8 cellular contexts compared by ENCODE assay signal in genomic region chr6:18155864-18156396, GRCh38. TPM values are rescaled to one million over a fixed set of nuclear protein-coding genes. Genes with fewer than 3 reads are reported as not detected.
DNase-seq lines count a peak whose midpoint lies in the region; ATAC-seq and TF ChIP-seq lines count a peak whose summit lies in the region.

No MANE protein-coding gene starts in this region.

- H3K36me3 ChIP-seq in endodermal cell (ENCODE audit: control insufficient read depth, insufficient read depth, low read length) (peaks cover 15% of the 10 kb centered on the region), mucosa of descending colon (ENCODE audit: low read depth) (no peaks in the 10 kb centered on the region)

- CTCF ChIA-PET in CD4-positive, alpha-beta T cell (lab: Charles Lee), result interaction anchor here (0.9 kb wide), 1 partner anchor 91 kb away, joined by 3 read pairs; no protein-coding TSS in a partner anchor
- CTCF ChIA-PET in activated CD8-positive, alpha-beta T cell treated with anti-CD3 and anti-CD28 coated beads for 36 hours (lab: Charles Lee), result interaction anchor here (1.4 to 1.7 kb wide), 3 partner anchors 22 to 86 kb away, joined by 3 read pairs; no protein-coding TSS in a partner anchor

- 5 to 6% methylated on average over 18 to 26 of the region's 26 CpGs for WGBS in endodermal cell (ENCODE audit: insufficient coverage in 1 of 2, insufficient read length in 1 of 2), 2 experiments

- H3K4me3 ChIP-seq in endodermal cell (ENCODE audit: low read length) (peak overlapping the region; percentile 91), mucosa of descending colon (peak overlapping the region; percentile 88)

- no peaks in the 10 kb centered on the region for H3K27me3 Mint-ChIP-seq in CD4-positive, alpha-beta T cell
- H3K27me3 Mint-ChIP-seq in activated CD8-positive, alpha-beta T cell treated with anti-CD3 and anti-CD28 coated beads for 36 hours, result no peaks in the 10 kb centered on the region
- no peaks in the 10 kb centered on the region for H3K27me3 Mint-ChIP-seq in endodermal cell (ENCODE audit: insufficient read depth)

- H3K9me3 ChIP-seq in CD4-positive, alpha-beta T cell (ENCODE audit: control insufficient read depth, low read length), result no peaks in the 10 kb centered on the region
- H3K9me3 ChIP-seq in endodermal cell (ENCODE audit: control insufficient read depth, low read length) (no peaks in the 10 kb centered on the region), mucosa of descending colon (no peaks in the 10 kb centered on the region)

- peak; percentile 1 for ATAC-seq in CD4-positive, alpha-beta T cell (ENCODE audit: poor library complexity)
- ATAC-seq in GM19372 (IDR thresholded peaks at IDR 0.05; ENCODE audit: low read depth, unreplicated experiment) (peak; percentile 26), HG03457 (IDR thresholded peaks at IDR 0.05; ENCODE audit: unreplicated experiment) (peak; percentile 40), mucosa of descending colon (peak; percentile 63)
- no peak for ATAC-seq in activated CD8-positive, alpha-beta T cell treated with anti-CD3 and anti-CD28 coated beads for 36 hours

- H3K27me3 ChIP-seq in CD4-positive, alpha-beta T cell (ENCODE audit: control insufficient read depth, insufficient read depth, low read length), result no peaks in the 10 kb centered on the region
- H3K27me3 ChIP-seq in endodermal cell (ENCODE audit: control insufficient read depth, insufficient read depth, low read length, poor library complexity, severe bottlenecking), result no peaks in the 10 kb centered on the region

- no peaks in the 10 kb centered on the region for H3K9me3 Mint-ChIP-seq in CD4-positive, alpha-beta T cell
- no peaks in the 10 kb centered on the region for H3K9me3 Mint-ChIP-seq in activated CD8-positive, alpha-beta T cell treated with anti-CD3 and anti-CD28 coated beads for 36 hours
- no peaks in the 10 kb centered on the region for H3K9me3 Mint-ChIP-seq in endodermal cell

- POLR2A ChIA-PET in CD4-positive, alpha-beta T cell (lab: Charles Lee), result interaction anchor here (0.6 to 1.6 kb wide), 8 partner anchors 10 to 556 kb away, joined by 3 to 6 read pairs (median 4); partner anchors contain the start of genes DEK, FAM8A1 and NUP153
- POLR2A ChIA-PET in activated CD8-positive, alpha-beta T cell treated with anti-CD3 and anti-CD28 coated beads for 36 hours (lab: Charles Lee), result interaction anchor here (0.7 to 1.6 kb wide), 3 partner anchors 11 to 41 kb away, joined by 3 to 6 read pairs (median 5); no protein-coding TSS in a partner anchor

- H3K4me1 Mint-ChIP-seq in CD4-positive, alpha-beta T cell (ENCODE audit: low read depth), result peaks cover 32% of the 10 kb centered on the region
- H3K4me1 Mint-ChIP-seq in activated CD8-positive, alpha-beta T cell treated with anti-CD3 and anti-CD28 coated beads for 36 hours (ENCODE audit: low read depth), result peaks cover 27% of the 10 kb centered on the region
- H3K4me1 Mint-ChIP-seq in endodermal cell, result peaks cover 27% of the 10 kb centered on the region

- H3K4me1 ChIP-seq in endodermal cell (ENCODE audit: control insufficient read depth, insufficient read depth, low read length) (peaks cover 8% of the 10 kb centered on the region), mucosa of descending colon (ENCODE audit: low read depth) (peaks cover 13% of the 10 kb centered on the region)

- H3K27ac ChIP-seq in CD4-positive, alpha-beta T cell (ENCODE audit: low read depth, low read length), result peak overlapping the region; percentile 92
- no peak overlapping the region for H3K27ac ChIP-seq in endodermal cell (ENCODE audit: low read depth, low read length)

- peak in 8 of 10 experiments; percentile 16 to 59 (median 32) for DNase-seq in CD4-positive, alpha-beta T cell
- DNase-seq in NCI-H510A treated with DMSO at 0.1 percent for 48 hours (lab: John Stamatoyannopoulos, UW), result peak; percentile 39
- DNase-seq in activated CD8-positive, alpha-beta T cell treated with anti-CD3 and anti-CD28 coated beads for 36 hours, result peak; percentile 54
- DNase-seq in endodermal cell, result peak; percentile 93
- DNase-seq in mucosa of descending colon, result peak; percentile 82 to 87 (median 83)
- DNase-seq in stimulated activated CD8-positive, alpha-beta memory T cell treated with anti-CD3 and anti-CD28 coated beads, Interleukin-4, amount 100 ng/mL, for 48 hours, result peak; percentile 60

- H3K9ac ChIP-seq in endodermal cell (ENCODE audit: extremely low read depth, low read length, poor library complexity, severe bottlenecking), result peak overlapping the region; percentile 63

- peak overlapping the region; percentile 95 for H3K27ac Mint-ChIP-seq in CD4-positive, alpha-beta T cell
- H3K27ac Mint-ChIP-seq in activated CD8-positive, alpha-beta T cell treated with anti-CD3 and anti-CD28 coated beads for 36 hours, result peak overlapping the region; percentile 67
- H3K27ac Mint-ChIP-seq in endodermal cell, result peak overlapping the region; percentile 9

- H3K36me3 Mint-ChIP-seq in CD4-positive, alpha-beta T cell (ENCODE audit: low read depth), result peaks cover 22% of the 10 kb centered on the region
- peaks cover 4% of the 10 kb centered on the region for H3K36me3 Mint-ChIP-seq in activated CD8-positive, alpha-beta T cell treated with anti-CD3 and anti-CD28 coated beads for 36 hours (ENCODE audit: low read depth)
- H3K36me3 Mint-ChIP-seq in endodermal cell (ENCODE audit: low read depth), result peaks cover 22% of the 10 kb centered on the region

- no peak for TF ChIP-seq CTCF in CD4-positive, alpha-beta T cell (IDR thresholded peaks at IDR 0.05)
- no peak for TF ChIP-seq CTCF in activated CD8-positive, alpha-beta T cell treated with anti-CD3 and anti-CD28 coated beads for 36 hours (IDR thresholded peaks at IDR 0.05)
- TF ChIP-seq CTCF in endodermal cell (conservative IDR thresholded peaks at IDR 0.05), result peak; percentile 66
- peak; percentile 39 for TF ChIP-seq CTCF in mucosa of descending colon (IDR thresholded peaks at IDR 0.05)

- intact Hi-C loops in CD4-positive, alpha-beta T cell (cut with DNase I, micrococcal nuclease), result loop anchor here (1.0 to 10.0 kb wide), 6 partner anchors 107 to 1391 kb away; partner anchors contain the start of genes ATXN1 (in 1 of the 2), DEK (in 1 of the 2), FAM8A1 (in 1 of the 2) and NUP153 (in 1 of the 2)
- intact Hi-C loops in activated CD8-positive, alpha-beta T cell treated with anti-CD3 and anti-CD28 coated beads for 36 hours (cut with micrococcal nuclease), result loop anchor here (5.0 kb wide), 1 partner anchor 106 kb away; the partner anchor contains the start of gene DEK
- intact Hi-C loops in mucosa of descending colon (cut with DNase I, micrococcal nuclease), result no loop called here

- H3K4me3 Mint-ChIP-seq in CD4-positive, alpha-beta T cell, result peak overlapping the region; percentile 98
- H3K4me3 Mint-ChIP-seq in activated CD8-positive, alpha-beta T cell treated with anti-CD3 and anti-CD28 coated beads for 36 hours, result peak overlapping the region; percentile 96
- H3K4me3 Mint-ChIP-seq in endodermal cell, result peak overlapping the region; percentile 95

RNA-seq across cellular contexts. Expression of gene KDM1B, which starts 0.7 kb away (rescaled TPM):
- 1 to 10 TPM; 4.4 to 6.0 TPM for total RNA-seq in CD4-positive, alpha-beta T cell
- 10 to 100 TPM; 10.9 to 12.2 TPM for total RNA-seq in activated CD8-positive, alpha-beta T cell treated with anti-CD3 and anti-CD28 coated beads for 36 hours
- total RNA-seq in endodermal cell (1 to 10 TPM; 7.7 to 9.3 TPM), mucosa of descending colon (10 to 100 TPM; 34.6 to 47.4 (median 37.6) TPM)
- 15.7 TPM for polyA plus RNA-seq in endodermal cell (2013, experiment 1 of 2)
- 15.0 TPM for polyA plus RNA-seq in endodermal cell (2013, experiment 2 of 2)

RNA-seq across cellular contexts. Expression of gene TPMT, which starts 1.1 kb away (rescaled TPM):
- 1 to 10 TPM; 3.2 to 3.3 TPM for total RNA-seq in CD4-positive, alpha-beta T cell
- total RNA-seq in activated CD8-positive, alpha-beta T cell treated with anti-CD3 and anti-CD28 coated beads for 36 hours, result 1 to 10 TPM; 6.6 to 7.0 TPM
- total RNA-seq in endodermal cell (10 to 100 TPM; 14.0 to 15.8 TPM), mucosa of descending colon (10 to 100 TPM; 28.7 to 68.8 (median 50.5) TPM)
- polyA plus RNA-seq in endodermal cell (2013, experiment 1 of 2), result 11.1 TPM
- polyA plus RNA-seq in endodermal cell (2013, experiment 2 of 2), result 10.3 TPM

RNA-seq across cellular contexts. Expression of gene NHLRC1, which starts 33.5 kb away (rescaled TPM):
- under 1 TPM in 1 of 2 experiments, not detected in 1; 0.11 TPM for total RNA-seq in CD4-positive, alpha-beta T cell
- under 1 TPM in 1 of 2 experiments, not detected in 1; 0.18 TPM for total RNA-seq in activated CD8-positive, alpha-beta T cell treated with anti-CD3 and anti-CD28 coated beads for 36 hours
- total RNA-seq in endodermal cell, result under 1 TPM; 0.29 to 0.88 TPM
- 0.43 TPM for polyA plus RNA-seq in endodermal cell (2013, experiment 1 of 2)
- polyA plus RNA-seq in endodermal cell (2013, experiment 2 of 2), result 0.25 TPM
- 1 to 10 TPM; 1.8 to 3.6 (median 2.3) TPM for total RNA-seq in mucosa of descending colon

Comparison
In these comparisons a context has a peak if more than half of its experiments do, and no peak if none do; other contexts are left out.
1. DNase-seq: peak in every context shown above with its lines; median percentile 93 in endodermal cell; 83 in mucosa of descending colon; 60 in stimulated activated CD8-positive, alpha-beta memory T cell treated with anti-CD3 and anti-CD28 coated beads, Interleukin-4, amount 100 ng/mL, for 48 hours; 54 in activated CD8-positive, alpha-beta T cell treated with anti-CD3 and anti-CD28 coated beads for 36 hours; 39 in NCI-H510A treated with DMSO at 0.1 percent for 48 hours; 32 in CD4-positive, alpha-beta T cell.
2. H3K27ac Mint-ChIP-seq: peak in every context shown above with its lines; median percentile 95 in CD4-positive, alpha-beta T cell; 67 in activated CD8-positive, alpha-beta T cell treated with anti-CD3 and anti-CD28 coated beads for 36 hours; 9 in endodermal cell.
3. CTCF ChIP-seq: peak in endodermal cell (single experiment) and mucosa of descending colon (single experiment); none in CD4-positive, alpha-beta T cell (single experiment) and activated CD8-positive, alpha-beta T cell treated with anti-CD3 and anti-CD28 coated beads for 36 hours (single experiment).
4. intact Hi-C loops: an anchor here in CD4-positive, alpha-beta T cell (1.0 to 10.0 kb wide) and activated CD8-positive, alpha-beta T cell treated with anti-CD3 and anti-CD28 coated beads for 36 hours (5.0 kb wide); none called in mucosa of descending colon.
5. Peak in every context shown above with its lines, with median percentiles within 50 percentile points of each other: H3K4me3 Mint-ChIP-seq.